In genomic region chr1:20180221-20181207, GRCh38 we compare ENCODE assay signal across 32 cellular contexts. TPM values are rescaled to one million over a fixed set of nuclear protein-coding genes. Genes with fewer than 3 reads are reported as not detected.
"Had no signal": no experiment of that assay in that cellular context is flagged by ENCODE, and none has a peak within 500 bp of the region (broad histone marks: within the 10 kb centered on the region; RNA-seq: fewer than 3 reads in every experiment).

No MANE protein-coding gene starts in this region.

- H3K79me2 ChIP-seq: hepatocyte had no signal

- H3K4me2 ChIP-seq: hepatocyte, smooth muscle cell had no signal

- H3K4me1 ChIP-seq: colonic mucosa, psoas muscle, testis had no signal

- ATAC-seq: activated CD4-positive, alpha-beta T cell treated with anti-CD3 and anti-CD28 coated beads for 36 hours; activated T-cell treated with anti-CD3 and anti-CD28 coated beads, Interleukin-2, amount 50 U/mL, for 72 hours; body of pancreas; gastrocnemius medialis; left colon; psoas muscle; stimulated activated naive B cell treated with anti-CD40 and anti-IgM and Interleukin-4, amounts not matched to agents 10 μg/mL and 1 μg/mL and 100 μg/mL, for 72 hours; T-cell had no signal

- H3K36me3 ChIP-seq: colonic mucosa, gastrocnemius medialis, ovary, transverse colon had no signal

- H3K27ac ChIP-seq: body of pancreas, colonic mucosa, hepatocyte, ovary, psoas muscle, testis had no signal

- DNase-seq: activated B cell treated with CpG ODN at 0.5 μM for 24 hours; activated CD4-positive, alpha-beta T cell treated with anti-CD3 and anti-CD28 coated beads for 36 hours; activated CD4-positive, alpha-beta T cell treated with anti-CD3 and anti-CD28 coated beads, Interleukin-2, amount 50 U/mL, for 4 hours; activated effector memory CD4-positive, alpha-beta T cell treated with Interleukin-2 at 50 U/mL for 16 hours; activated naive CD4-positive, alpha-beta T cell treated with Interleukin-2 at 50 U/mL for 16 hours; activated T-cell treated with anti-CD3 and anti-CD28 coated beads for 4 hours; activated T-cell treated with anti-CD3 and anti-CD28 coated beads, Interleukin-2, amount 50 U/mL, for 72 hours; aorta; body of pancreas; cerebellar nuclear complex; colonic mucosa; effector CD8-positive, alpha-beta T cell; gastrocnemius medialis; glutamatergic neuron; left colon; ovary; psoas muscle; stimulated activated CD4-positive, alpha-beta T cell treated with anti-CD3 and anti-CD28 coated beads, Interleukin-15, amount 100 ng/mL, for 24 hours; stimulated activated CD4-positive, alpha-beta T cell treated with anti-CD3 and anti-CD28 coated beads, Interleukin-2, amount 100 ng/mL, for 24 hours; stimulated activated naive B cell treated with anti-CD40 and anti-IgM and Interleukin-4, amounts not matched to agents 10 μg/mL and 1 μg/mL and 100 μg/mL, for 72 hours; T-cell; testis; transverse colon had no signal

- FAIRE-seq: endometrium, keratinocyte, urothelium cell line had no signal

- H3K27me3 ChIP-seq: body of pancreas, colonic mucosa, hepatocyte, ovary, testis, transverse colon had no signal

- H3K4me3 ChIP-seq: body of pancreas, colonic mucosa, gastrocnemius medialis, hepatocyte, ovary, psoas muscle, smooth muscle cell, testis, transverse colon had no signal

- H3K9me3 ChIP-seq: body of pancreas, colonic mucosa, gastrocnemius medialis, ovary, psoas muscle, testis, transverse colon had no signal

- H2AFZ ChIP-seq: hepatocyte had no signal

RNA-seq across cellular contexts. Expression of gene PLA2G2C, which starts 5.8 kb away (rescaled TPM):
- total RNA-seq: activated B cell treated with CpG ODN at 0.5 μM for 24 hours, body of pancreas, dermis microvascular lymphatic vessel endothelial cell, epithelial cell of proximal tubule, gastrocnemius medialis, hepatocyte, ovary, psoas muscle had no signal
- polyA plus RNA-seq: adipose tissue, aorta, hepatocyte, keratinocyte, psoas muscle, smooth muscle cell had no signal

RNA-seq across cellular contexts. Expression of gene PLA2G2F, which starts 41.4 kb away (rescaled TPM):
- total RNA-seq: activated B cell treated with CpG ODN at 0.5 μM for 24 hours; activated CD4-positive, alpha-beta T cell treated with anti-CD3 and anti-CD28 coated beads for 36 hours; activated T-cell treated with anti-CD3 and anti-CD28 coated beads, Interleukin-2, amount 50 U/mL, for 72 hours; aorta; body of pancreas; colonic mucosa; dermis microvascular lymphatic vessel endothelial cell; gastrocnemius medialis; hepatocyte; mononuclear cell; psoas muscle; T-cell; testis had no signal
- polyA plus RNA-seq: adipose tissue, hepatocyte had no signal
